ENCODE assay signal across 1 cellular context in genomic region chr10:102919237-102919959, GRCh38.
TF ChIP-seq lines count a peak whose summit lies in the region.

No MANE protein-coding gene starts in this region.

TF ChIP-seq in HepG2, 621 proteins besides CTCF, POLR2A, EP300 and RAD21 (continued from another document and continues in another):
- TF ChIP-seq, protein P1, sequence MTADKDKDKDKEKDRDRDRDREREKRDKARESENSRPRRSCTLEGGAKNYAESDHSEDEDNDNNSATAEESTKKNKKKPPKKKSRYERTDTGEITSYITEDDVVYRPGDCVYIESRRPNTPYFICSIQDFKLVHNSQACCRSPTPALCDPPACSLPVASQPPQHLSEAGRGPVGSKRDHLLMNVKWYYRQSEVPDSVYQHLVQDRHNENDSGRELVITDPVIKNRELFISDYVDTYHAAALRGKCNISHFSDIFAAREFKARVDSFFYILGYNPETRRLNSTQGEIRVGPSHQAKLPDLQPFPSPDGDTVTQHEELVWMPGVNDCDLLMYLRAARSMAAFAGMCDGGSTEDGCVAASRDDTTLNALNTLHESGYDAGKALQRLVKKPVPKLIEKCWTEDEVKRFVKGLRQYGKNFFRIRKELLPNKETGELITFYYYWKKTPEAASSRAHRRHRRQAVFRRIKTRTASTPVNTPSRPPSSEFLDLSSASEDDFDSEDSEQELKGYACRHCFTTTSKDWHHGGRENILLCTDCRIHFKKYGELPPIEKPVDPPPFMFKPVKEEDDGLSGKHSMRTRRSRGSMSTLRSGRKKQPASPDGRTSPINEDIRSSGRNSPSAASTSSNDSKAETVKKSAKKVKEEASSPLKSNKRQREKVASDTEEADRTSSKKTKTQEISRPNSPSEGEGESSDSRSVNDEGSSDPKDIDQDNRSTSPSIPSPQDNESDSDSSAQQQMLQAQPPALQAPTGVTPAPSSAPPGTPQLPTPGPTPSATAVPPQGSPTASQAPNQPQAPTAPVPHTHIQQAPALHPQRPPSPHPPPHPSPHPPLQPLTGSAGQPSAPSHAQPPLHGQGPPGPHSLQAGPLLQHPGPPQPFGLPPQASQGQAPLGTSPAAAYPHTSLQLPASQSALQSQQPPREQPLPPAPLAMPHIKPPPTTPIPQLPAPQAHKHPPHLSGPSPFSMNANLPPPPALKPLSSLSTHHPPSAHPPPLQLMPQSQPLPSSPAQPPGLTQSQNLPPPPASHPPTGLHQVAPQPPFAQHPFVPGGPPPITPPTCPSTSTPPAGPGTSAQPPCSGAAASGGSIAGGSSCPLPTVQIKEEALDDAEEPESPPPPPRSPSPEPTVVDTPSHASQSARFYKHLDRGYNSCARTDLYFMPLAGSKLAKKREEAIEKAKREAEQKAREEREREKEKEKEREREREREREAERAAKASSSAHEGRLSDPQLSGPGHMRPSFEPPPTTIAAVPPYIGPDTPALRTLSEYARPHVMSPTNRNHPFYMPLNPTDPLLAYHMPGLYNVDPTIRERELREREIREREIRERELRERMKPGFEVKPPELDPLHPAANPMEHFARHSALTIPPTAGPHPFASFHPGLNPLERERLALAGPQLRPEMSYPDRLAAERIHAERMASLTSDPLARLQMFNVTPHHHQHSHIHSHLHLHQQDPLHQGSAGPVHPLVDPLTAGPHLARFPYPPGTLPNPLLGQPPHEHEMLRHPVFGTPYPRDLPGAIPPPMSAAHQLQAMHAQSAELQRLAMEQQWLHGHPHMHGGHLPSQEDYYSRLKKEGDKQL (CRISPR knock-in tag; IDR thresholded peaks at IDR 0.05; ENCODE audit: low read depth) = no peak
- TF ChIP-seq ZNF549 (CRISPR knock-in tag; IDR thresholded peaks at IDR 0.05) (no peak), ZFX (CRISPR knock-in tag; IDR thresholded peaks at IDR 0.05; ENCODE audit: low read depth) (peak; percentile 72), SAFB2 (CRISPR knock-in tag; IDR thresholded peaks at IDR 0.05; ENCODE audit: borderline replicate concordance, low read depth) (no peak; the same call in 1 of the 2 replicates), ZNF567 (CRISPR knock-in tag; IDR thresholded peaks at IDR 0.05; ENCODE audit: borderline replicate concordance) (no peak), TSC22D2 (CRISPR knock-in tag; IDR thresholded peaks at IDR 0.05; ENCODE audit: borderline replicate concordance) (no peak), ZNF740 (CRISPR knock-in tag; IDR thresholded peaks at IDR 0.05) (no peak), ZNF292 (CRISPR knock-in tag; IDR thresholded peaks at IDR 0.05; ENCODE audit: borderline replicate concordance, low read depth) (peak; percentile 64; the same call in 1 of the 2 replicates), ZBED4 (CRISPR knock-in tag; IDR thresholded peaks at IDR 0.05; ENCODE audit: borderline replicate concordance) (no peak), EZH2 (conservative IDR thresholded peaks at IDR 0.05; ENCODE audit: low read depth, low read length) (no peak), RAD51 (IDR thresholded peaks at IDR 0.05; ENCODE audit: borderline replicate concordance) (no peak), ZNF598 (CRISPR knock-in tag; IDR thresholded peaks at IDR 0.05; ENCODE audit: borderline replicate concordance) (peak; percentile 28; the same call in 1 of the 2 replicates), ERF (CRISPR knock-in tag; IDR thresholded peaks at IDR 0.05) (peak; percentile 61; the same call in 1 of the 2 replicates), ZNF770 (CRISPR knock-in tag; IDR thresholded peaks at IDR 0.05) (0 out of 2 replicates have a peak, but pooled peaks have one; percentile 9), IKZF4 (CRISPR knock-in tag; IDR thresholded peaks at IDR 0.05; ENCODE audit: borderline replicate concordance, low read depth, not compliant biosample characterization) (no peak), GLI4 (CRISPR knock-in tag; IDR thresholded peaks at IDR 0.05; ENCODE audit: borderline replicate concordance) (no peak; the same call in 1 of the 2 replicates), SRY (CRISPR knock-in tag; IDR thresholded peaks at IDR 0.05) (peak; percentile 87), ZNF777 (CRISPR knock-in tag; IDR thresholded peaks at IDR 0.05) (peak; percentile 96), RFXAP (CRISPR knock-in tag; IDR thresholded peaks at IDR 0.05; ENCODE audit: borderline replicate concordance) (peak; percentile 43; the same call in 1 of the 2 replicates), HOXA7 (CRISPR knock-in tag; IDR thresholded peaks at IDR 0.05) (no peak), TEAD2 (CRISPR knock-in tag; IDR thresholded peaks at IDR 0.05) (no peak), MTERF4 (CRISPR knock-in tag; IDR thresholded peaks at IDR 0.05) (peak; percentile 53; the same call in 1 of the 2 replicates), ZNF891 (CRISPR knock-in tag; IDR thresholded peaks at IDR 0.05) (no peak; the same call in 1 of the 2 replicates), THYN1 (CRISPR knock-in tag; IDR thresholded peaks at IDR 0.05; ENCODE audit: borderline replicate concordance, low read depth) (no peak), GPN1 (CRISPR knock-in tag; IDR thresholded peaks at IDR 0.05; ENCODE audit: borderline replicate concordance) (no peak), MYC (CRISPR knock-in tag; IDR thresholded peaks at IDR 0.05; ENCODE audit: borderline replicate concordance) (peak; percentile 90), SOX13 (IDR thresholded peaks at IDR 0.05) (no peak), SOX13 (CRISPR knock-in tag; conservative IDR thresholded peaks at IDR 0.05 in 1 of 2, IDR thresholded peaks at IDR 0.05 in 1 of 2) (no peak), THAP8 (CRISPR knock-in tag; IDR thresholded peaks at IDR 0.05; ENCODE audit: borderline replicate concordance) (no peak), HOXA3 (CRISPR knock-in tag; IDR thresholded peaks at IDR 0.05) (peak; percentile 58; the same call in 1 of the 2 replicates)
- TF ChIP-seq, protein P2, sequence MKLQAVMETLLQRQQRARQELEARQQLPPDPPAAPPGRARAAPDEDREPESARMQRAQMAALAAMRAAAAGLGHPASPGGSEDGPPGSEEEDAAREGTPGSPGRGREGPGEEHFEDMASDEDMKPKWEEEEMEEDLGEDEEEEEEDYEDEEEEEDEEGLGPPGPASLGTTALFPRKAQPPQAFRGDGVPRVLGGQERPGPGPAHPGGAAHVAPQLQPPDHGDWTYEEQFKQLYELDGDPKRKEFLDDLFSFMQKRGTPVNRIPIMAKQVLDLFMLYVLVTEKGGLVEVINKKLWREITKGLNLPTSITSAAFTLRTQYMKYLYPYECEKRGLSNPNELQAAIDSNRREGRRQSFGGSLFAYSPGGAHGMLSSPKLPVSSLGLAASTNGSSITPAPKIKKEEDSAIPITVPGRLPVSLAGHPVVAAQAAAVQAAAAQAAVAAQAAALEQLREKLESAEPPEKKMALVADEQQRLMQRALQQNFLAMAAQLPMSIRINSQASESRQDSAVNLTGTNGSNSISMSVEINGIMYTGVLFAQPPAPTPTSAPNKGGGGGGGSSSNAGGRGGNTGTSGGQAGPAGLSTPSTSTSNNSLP (IDR thresholded peaks at IDR 0.05; ENCODE audit: low read depth, low read length) = no peak
- TF ChIP-seq, protein P3, sequence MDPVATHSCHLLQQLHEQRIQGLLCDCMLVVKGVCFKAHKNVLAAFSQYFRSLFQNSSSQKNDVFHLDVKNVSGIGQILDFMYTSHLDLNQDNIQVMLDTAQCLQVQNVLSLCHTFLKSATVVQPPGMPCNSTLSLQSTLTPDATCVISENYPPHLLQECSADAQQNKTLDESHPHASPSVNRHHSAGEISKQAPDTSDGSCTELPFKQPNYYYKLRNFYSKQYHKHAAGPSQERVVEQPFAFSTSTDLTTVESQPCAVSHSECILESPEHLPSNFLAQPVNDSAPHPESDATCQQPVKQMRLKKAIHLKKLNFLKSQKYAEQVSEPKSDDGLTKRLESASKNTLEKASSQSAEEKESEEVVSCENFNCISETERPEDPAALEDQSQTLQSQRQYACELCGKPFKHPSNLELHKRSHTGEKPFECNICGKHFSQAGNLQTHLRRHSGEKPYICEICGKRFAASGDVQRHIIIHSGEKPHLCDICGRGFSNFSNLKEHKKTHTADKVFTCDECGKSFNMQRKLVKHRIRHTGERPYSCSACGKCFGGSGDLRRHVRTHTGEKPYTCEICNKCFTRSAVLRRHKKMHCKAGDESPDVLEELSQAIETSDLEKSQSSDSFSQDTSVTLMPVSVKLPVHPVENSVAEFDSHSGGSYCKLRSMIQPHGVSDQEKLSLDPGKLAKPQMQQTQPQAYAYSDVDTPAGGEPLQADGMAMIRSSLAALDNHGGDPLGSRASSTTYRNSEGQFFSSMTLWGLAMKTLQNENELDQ (CRISPR knock-in tag; IDR thresholded peaks at IDR 0.05; ENCODE audit: borderline replicate concordance) = no peak
- TF ChIP-seq, protein P4, sequence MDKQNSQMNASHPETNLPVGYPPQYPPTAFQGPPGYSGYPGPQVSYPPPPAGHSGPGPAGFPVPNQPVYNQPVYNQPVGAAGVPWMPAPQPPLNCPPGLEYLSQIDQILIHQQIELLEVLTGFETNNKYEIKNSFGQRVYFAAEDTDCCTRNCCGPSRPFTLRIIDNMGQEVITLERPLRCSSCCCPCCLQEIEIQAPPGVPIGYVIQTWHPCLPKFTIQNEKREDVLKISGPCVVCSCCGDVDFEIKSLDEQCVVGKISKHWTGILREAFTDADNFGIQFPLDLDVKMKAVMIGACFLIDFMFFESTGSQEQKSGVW (CRISPR knock-in tag; IDR thresholded peaks at IDR 0.05; ENCODE audit: borderline replicate concordance) = no peak
- TF ChIP-seq, protein P5, sequence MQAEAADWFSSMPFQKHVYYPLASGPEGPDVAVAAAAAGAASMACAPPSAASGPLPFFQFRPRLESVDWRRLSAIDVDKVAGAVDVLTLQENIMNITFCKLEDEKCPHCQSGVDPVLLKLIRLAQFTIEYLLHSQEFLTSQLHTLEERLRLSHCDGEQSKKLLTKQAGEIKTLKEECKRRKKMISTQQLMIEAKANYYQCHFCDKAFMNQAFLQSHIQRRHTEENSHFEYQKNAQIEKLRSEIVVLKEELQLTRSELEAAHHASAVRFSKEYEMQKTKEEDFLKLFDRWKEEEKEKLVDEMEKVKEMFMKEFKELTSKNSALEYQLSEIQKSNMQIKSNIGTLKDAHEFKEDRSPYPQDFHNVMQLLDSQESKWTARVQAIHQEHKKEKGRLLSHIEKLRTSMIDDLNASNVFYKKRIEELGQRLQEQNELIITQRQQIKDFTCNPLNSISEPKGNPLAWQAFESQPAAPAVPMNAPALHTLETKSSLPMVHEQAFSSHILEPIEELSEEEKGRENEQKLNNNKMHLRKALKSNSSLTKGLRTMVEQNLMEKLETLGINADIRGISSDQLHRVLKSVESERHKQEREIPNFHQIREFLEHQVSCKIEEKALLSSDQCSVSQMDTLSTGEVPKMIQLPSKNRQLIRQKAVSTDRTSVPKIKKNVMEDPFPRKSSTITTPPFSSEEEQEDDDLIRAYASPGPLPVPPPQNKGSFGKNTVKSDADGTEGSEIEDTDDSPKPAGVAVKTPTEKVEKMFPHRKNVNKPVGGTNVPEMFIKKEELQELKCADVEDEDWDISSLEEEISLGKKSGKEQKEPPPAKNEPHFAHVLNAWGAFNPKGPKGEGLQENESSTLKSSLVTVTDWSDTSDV (CRISPR knock-in tag; IDR thresholded peaks at IDR 0.05) = peak; percentile 85; the same call in 1 of the 2 replicates
- TF ChIP-seq, protein P6, sequence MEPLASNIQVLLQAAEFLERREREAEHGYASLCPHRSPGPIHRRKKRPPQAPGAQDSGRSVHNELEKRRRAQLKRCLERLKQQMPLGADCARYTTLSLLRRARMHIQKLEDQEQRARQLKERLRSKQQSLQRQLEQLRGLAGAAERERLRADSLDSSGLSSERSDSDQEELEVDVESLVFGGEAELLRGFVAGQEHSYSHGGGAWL (CRISPR knock-in tag; IDR thresholded peaks at IDR 0.05) = peak; percentile 88
